ENCODE assay signal across 17 cellular contexts in the genomic region with DNA sequence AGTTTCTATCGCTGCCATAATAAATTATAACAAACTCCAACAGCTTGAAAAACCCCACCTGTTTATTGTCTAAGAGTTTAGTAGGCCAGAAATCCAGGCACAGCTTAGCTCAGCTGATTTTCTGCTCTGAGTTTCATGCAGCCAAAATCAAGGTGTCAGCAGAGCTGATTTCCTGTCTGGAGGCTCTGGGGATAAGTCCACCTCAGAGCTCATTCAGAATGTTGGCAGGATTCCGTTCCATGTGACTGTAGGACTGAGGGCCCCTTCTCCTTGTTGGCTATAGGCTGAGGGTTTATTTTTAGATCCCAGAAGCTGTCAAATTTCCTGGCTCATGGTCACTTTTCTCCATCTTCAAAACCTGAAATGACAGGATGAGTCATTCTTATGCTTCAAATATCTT.
DNase-seq lines count a peak whose midpoint lies in the region; ATAC-seq and TF ChIP-seq lines count a peak whose summit lies in the region.
"Had no signal": no experiment of that assay in that cellular context is flagged by ENCODE, and none has a peak within 500 bp of the region (broad histone marks: within the 10 kb centered on the region; RNA-seq: fewer than 3 reads in every experiment).

No MANE protein-coding gene starts in this region.

- no peak for ATAC-seq in activated T-cell treated with anti-CD3 and anti-CD28 coated beads, Interleukin-2, amount 50 U/mL, for 72 hours (replicated peaks in 1 of 2)
- ATAC-seq in GM21825 (IDR thresholded peaks at IDR 0.05; ENCODE audit: unreplicated experiment) = no peak
- ATAC-seq: Right ventricle myocardium inferior had no signal

- H3K27ac Mint-ChIP-seq in activated T-cell treated with anti-CD3 and anti-CD28 coated beads, Interleukin-2, amount 50 U/mL, for 72 hours = peak overlapping the region; percentile 76
- H3K27ac Mint-ChIP-seq in activated naive CD8-positive, alpha-beta T cell treated with anti-CD3 and anti-CD28 coated beads for 36 hours = no peak overlapping the region
- H3K27ac Mint-ChIP-seq: HFFc6 had no signal

- no peak for DNase-seq in activated T-cell treated with anti-CD3 and anti-CD28 coated beads, Interleukin-2, amount 50 U/mL, for 72 hours
- DNase-seq in activated T-cell treated with anti-CD3 and anti-CD28 coated beads for 4 hours (no peak), NCI-H446 treated with DMSO at 0.1 percent for 48 hours (lab: John Stamatoyannopoulos, UW) (peak; percentile 95), brain microvascular endothelial cell (peak; percentile 0), retinal pigment epithelial cell (ENCODE audit: low read depth) (peak; percentile 87)
- no peak for DNase-seq in activated naive CD8-positive, alpha-beta T cell treated with anti-CD3 and anti-CD28 coated beads for 36 hours
- no peak for DNase-seq in activated CD8-positive, alpha-beta memory T cell treated with anti-CD3 and anti-CD28 coated beads, Interleukin-2, amount 50 U/mL, for 48 hours
- DNase-seq: C1 segment of cervical spinal cord, GF-D8, HFFc6, Karpas-422, NCI-H1417, NCI-H1930, NCI-H748 treated with DMSO at 0.1 percent for 48 hours had no signal

- no peaks in the 10 kb centered on the region for H3K4me1 Mint-ChIP-seq in activated T-cell treated with anti-CD3 and anti-CD28 coated beads, Interleukin-2, amount 50 U/mL, for 72 hours (ENCODE audit: low read depth)
- peaks cover 19% of the 10 kb centered on the region for H3K4me1 Mint-ChIP-seq in activated naive CD8-positive, alpha-beta T cell treated with anti-CD3 and anti-CD28 coated beads for 36 hours

- H3K36me3 Mint-ChIP-seq in activated T-cell treated with anti-CD3 and anti-CD28 coated beads, Interleukin-2, amount 50 U/mL, for 72 hours (ENCODE audit: insufficient read depth in 2 of 2) = no peaks in the 10 kb centered on the region
- H3K36me3 Mint-ChIP-seq in activated naive CD8-positive, alpha-beta T cell treated with anti-CD3 and anti-CD28 coated beads for 36 hours = no peaks in the 10 kb centered on the region

- H3K4me3 ChIP-seq in brain microvascular endothelial cell (ENCODE audit: low read depth, low read length) (no peak overlapping the region), retinal pigment epithelial cell (ENCODE audit: low read length) (no peak overlapping the region)
- H3K4me3 ChIP-seq: SK-N-MC had no signal

- H3K27ac ChIP-seq in brain microvascular endothelial cell = no peak overlapping the region
- H3K27ac ChIP-seq: SK-N-MC had no signal

- no peaks in the 10 kb centered on the region for H3K27me3 Mint-ChIP-seq in activated T-cell treated with anti-CD3 and anti-CD28 coated beads, Interleukin-2, amount 50 U/mL, for 72 hours (ENCODE audit: low read depth)
- H3K27me3 Mint-ChIP-seq in activated naive CD8-positive, alpha-beta T cell treated with anti-CD3 and anti-CD28 coated beads for 36 hours = no peaks in the 10 kb centered on the region

- no peaks in the 10 kb centered on the region for H3K9me3 Mint-ChIP-seq in activated T-cell treated with anti-CD3 and anti-CD28 coated beads, Interleukin-2, amount 50 U/mL, for 72 hours
- no peaks in the 10 kb centered on the region for H3K9me3 Mint-ChIP-seq in activated naive CD8-positive, alpha-beta T cell treated with anti-CD3 and anti-CD28 coated beads for 36 hours

- TF ChIP-seq CTCF in brain microvascular endothelial cell (IDR thresholded peaks at IDR 0.05; ENCODE audit: low read depth, low read length, missing control alignments) = no peak
- TF ChIP-seq CTCF in retinal pigment epithelial cell (conservative IDR thresholded peaks at IDR 0.05; ENCODE audit: low read depth, low read length) = no peak

- no peaks in the 10 kb centered on the region for H3K27me3 ChIP-seq in brain microvascular endothelial cell (replicated peaks)

- no peaks in the 10 kb centered on the region for H3K36me3 ChIP-seq in brain microvascular endothelial cell (replicated peaks)

- H3K4me3 Mint-ChIP-seq in activated T-cell treated with anti-CD3 and anti-CD28 coated beads, Interleukin-2, amount 50 U/mL, for 72 hours = no peak overlapping the region
- H3K4me3 Mint-ChIP-seq in activated naive CD8-positive, alpha-beta T cell treated with anti-CD3 and anti-CD28 coated beads for 36 hours = no peak overlapping the region
- H3K4me3 Mint-ChIP-seq: HFFc6 had no signal

- in situ Hi-C loops in brain microvascular endothelial cell (cut with HindIII; ENCODE audit: low pct_ligation_motif_present, low sequenced_read_pairs) = no loop called here

Comparison
In these comparisons a context has a peak if more than half of its experiments do, and no peak if none do; other contexts are left out.
1. DNase-seq: peak in NCI-H446 treated with DMSO at 0.1 percent for 48 hours (single experiment), brain microvascular endothelial cell (single experiment) and retinal pigment epithelial cell (single experiment); none in activated T-cell treated with anti-CD3 and anti-CD28 coated beads, Interleukin-2, amount 50 U/mL, for 72 hours (0 of 2), activated T-cell treated with anti-CD3 and anti-CD28 coated beads for 4 hours (single experiment), activated naive CD8-positive, alpha-beta T cell treated with anti-CD3 and anti-CD28 coated beads for 36 hours (single experiment) and activated CD8-positive, alpha-beta memory T cell treated with anti-CD3 and anti-CD28 coated beads, Interleukin-2, amount 50 U/mL, for 48 hours (single experiment).